1 cellular context compared by ENCODE assay signal in the genomic region with DNA sequence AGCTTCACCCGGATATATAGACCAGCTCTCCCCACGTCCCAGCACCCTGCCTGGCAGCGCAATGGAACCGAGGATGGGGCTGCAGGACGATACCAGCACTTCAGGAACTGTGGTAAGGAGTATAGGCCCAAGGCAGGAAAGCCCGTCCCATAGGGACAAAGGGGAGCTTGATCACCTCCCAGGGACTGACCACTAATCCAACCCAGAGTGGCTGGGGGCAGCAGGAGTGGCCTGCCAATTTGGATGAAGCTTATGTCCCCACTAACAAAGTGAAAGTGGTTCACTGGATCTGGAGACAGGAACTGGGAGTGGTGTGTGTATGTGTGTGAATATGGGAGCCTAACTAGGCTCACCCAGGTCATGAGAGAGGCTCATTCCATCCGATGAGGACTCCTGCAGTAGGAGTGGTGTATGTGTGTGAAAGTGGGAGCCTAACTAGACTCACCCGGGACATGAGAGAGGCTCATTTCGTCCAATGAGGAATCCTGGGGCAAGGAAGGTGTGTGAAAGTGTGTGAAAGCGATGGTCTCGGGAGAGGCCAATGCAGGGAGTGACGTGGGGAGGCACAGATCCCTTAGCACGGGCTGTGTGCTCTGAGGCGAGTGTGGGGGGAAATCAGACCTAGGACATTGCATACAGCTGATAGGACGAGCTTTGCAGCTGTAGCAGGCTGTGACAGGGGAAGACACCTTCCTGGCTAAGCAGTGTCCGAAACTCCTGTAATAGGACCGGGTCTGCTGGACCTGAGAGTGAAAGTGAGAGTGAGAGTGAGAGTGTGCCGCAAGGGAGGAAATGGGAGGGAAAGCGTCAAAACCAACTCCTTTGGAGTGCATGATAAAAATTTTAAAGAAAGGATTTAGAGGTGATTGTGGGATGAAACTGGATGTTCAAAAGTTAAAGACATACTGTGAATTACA.
TF ChIP-seq lines count a peak whose summit lies in the region.

No MANE protein-coding gene starts in this region.

TF ChIP-seq in HEK293, 187 proteins besides CTCF, POLR2A, EP300 and RAD21 (continued from another document and continues in another):
- TF ChIP-seq ZNF555 (tag by site-specific recombination; conservative IDR thresholded peaks at IDR 0.05) (no peak), ZNF23 (tag by site-specific recombination; IDR thresholded peaks at IDR 0.05; ENCODE audit: borderline replicate concordance) (no peak), ZNF19 (tag by site-specific recombination; IDR thresholded peaks at IDR 0.05; ENCODE audit: low read depth) (no peak), ZNF707 (tag by site-specific recombination; IDR thresholded peaks at IDR 0.05) (no peak), ZFP69B (tag by site-specific recombination; IDR thresholded peaks at IDR 0.05) (no peak), ZNF776 (tag by site-specific recombination; IDR thresholded peaks at IDR 0.05; ENCODE audit: borderline replicate concordance) (no peak), ZBTB20 (tag by site-specific recombination; IDR thresholded peaks at IDR 0.05) (peak; percentile 96), ZNF391 (tag by site-specific recombination; IDR thresholded peaks at IDR 0.05; ENCODE audit: borderline replicate concordance, low read depth) (no peak), ZNF529 (tag by site-specific recombination; IDR thresholded peaks at IDR 0.05; ENCODE audit: insufficient replicate concordance) (no peak), ZNF10 (tag by site-specific recombination; IDR thresholded peaks at IDR 0.05) (peak; percentile 66; the same call in 1 of the 2 replicates), ZEB2 (tag by site-specific recombination; IDR thresholded peaks at IDR 0.05) (0 out of 2 replicates have a peak, but pooled peaks have one; percentile 10), MYNN (tag by site-specific recombination; IDR thresholded peaks at IDR 0.05; ENCODE audit: borderline replicate concordance) (no peak), ZBTB17 (tag by site-specific recombination; IDR thresholded peaks at IDR 0.05) (peak; percentile 92), ZNF138 (tag by site-specific recombination; IDR thresholded peaks at IDR 0.05; ENCODE audit: borderline replicate concordance) (no peak), ZNF239 (tag by site-specific recombination; IDR thresholded peaks at IDR 0.05) (no peak), ZNF837 (tag by site-specific recombination; IDR thresholded peaks at IDR 0.05) (no peak), TCF7L2 (IDR thresholded peaks at IDR 0.05; ENCODE audit: borderline replicate concordance, low read depth, low read length) (no peak), ZNF501 (tag by site-specific recombination; IDR thresholded peaks at IDR 0.05) (peak; percentile 57; the same call in 1 of the 2 replicates), ZNF76 (tag by site-specific recombination; IDR thresholded peaks at IDR 0.05; ENCODE audit: borderline replicate concordance, low read depth) (peak; percentile 31; the same call in 1 of the 2 replicates), OVOL3 (tag by site-specific recombination; IDR thresholded peaks at IDR 0.05) (no peak), ZNF335 (tag by site-specific recombination; conservative IDR thresholded peaks at IDR 0.05) (peak; percentile 47; the same call in 1 of the 2 replicates), ZNF16 (tag by site-specific recombination; IDR thresholded peaks at IDR 0.05; ENCODE audit: low read depth) (peak; percentile 54), ZNF366 (tag by site-specific recombination; conservative IDR thresholded peaks at IDR 0.05) (peak; percentile 77), SP3 (tag by site-specific recombination; IDR thresholded peaks at IDR 0.05) (peak; percentile 25; the same call in 1 of the 2 replicates), ZNF2 (tag by site-specific recombination; IDR thresholded peaks at IDR 0.05) (peak; percentile 19; the same call in 1 of the 2 replicates), ZNF157 (tag by site-specific recombination; IDR thresholded peaks at IDR 0.05) (no peak), MZF1 (tag by site-specific recombination; IDR thresholded peaks at IDR 0.05; ENCODE audit: borderline replicate concordance) (peak; percentile 76)
- TF ChIP-seq, protein P1, sequence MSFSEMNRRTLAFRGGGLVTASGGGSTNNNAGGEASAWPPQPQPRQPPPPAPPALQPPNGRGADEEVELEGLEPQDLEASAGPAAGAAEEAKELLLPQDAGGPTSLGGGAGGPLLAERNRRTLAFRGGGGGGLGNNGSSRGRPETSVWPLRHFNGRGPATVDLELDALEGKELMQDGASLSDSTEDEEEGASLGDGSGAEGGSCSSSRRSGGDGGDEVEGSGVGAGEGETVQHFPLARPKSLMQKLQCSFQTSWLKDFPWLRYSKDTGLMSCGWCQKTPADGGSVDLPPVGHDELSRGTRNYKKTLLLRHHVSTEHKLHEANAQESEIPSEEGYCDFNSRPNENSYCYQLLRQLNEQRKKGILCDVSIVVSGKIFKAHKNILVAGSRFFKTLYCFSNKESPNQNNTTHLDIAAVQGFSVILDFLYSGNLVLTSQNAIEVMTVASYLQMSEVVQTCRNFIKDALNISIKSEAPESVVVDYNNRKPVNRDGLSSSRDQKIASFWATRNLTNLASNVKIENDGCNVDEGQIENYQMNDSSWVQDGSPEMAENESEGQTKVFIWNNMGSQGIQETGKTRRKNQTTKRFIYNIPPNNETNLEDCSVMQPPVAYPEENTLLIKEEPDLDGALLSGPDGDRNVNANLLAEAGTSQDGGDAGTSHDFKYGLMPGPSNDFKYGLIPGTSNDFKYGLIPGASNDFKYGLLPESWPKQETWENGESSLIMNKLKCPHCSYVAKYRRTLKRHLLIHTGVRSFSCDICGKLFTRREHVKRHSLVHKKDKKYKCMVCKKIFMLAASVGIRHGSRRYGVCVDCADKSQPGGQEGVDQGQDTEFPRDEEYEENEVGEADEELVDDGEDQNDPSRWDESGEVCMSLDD (tag by site-specific recombination; IDR thresholded peaks at IDR 0.05): 0 out of 2 replicates have a peak, but pooled peaks have one; percentile 44
- TF ChIP-seq, protein P2, sequence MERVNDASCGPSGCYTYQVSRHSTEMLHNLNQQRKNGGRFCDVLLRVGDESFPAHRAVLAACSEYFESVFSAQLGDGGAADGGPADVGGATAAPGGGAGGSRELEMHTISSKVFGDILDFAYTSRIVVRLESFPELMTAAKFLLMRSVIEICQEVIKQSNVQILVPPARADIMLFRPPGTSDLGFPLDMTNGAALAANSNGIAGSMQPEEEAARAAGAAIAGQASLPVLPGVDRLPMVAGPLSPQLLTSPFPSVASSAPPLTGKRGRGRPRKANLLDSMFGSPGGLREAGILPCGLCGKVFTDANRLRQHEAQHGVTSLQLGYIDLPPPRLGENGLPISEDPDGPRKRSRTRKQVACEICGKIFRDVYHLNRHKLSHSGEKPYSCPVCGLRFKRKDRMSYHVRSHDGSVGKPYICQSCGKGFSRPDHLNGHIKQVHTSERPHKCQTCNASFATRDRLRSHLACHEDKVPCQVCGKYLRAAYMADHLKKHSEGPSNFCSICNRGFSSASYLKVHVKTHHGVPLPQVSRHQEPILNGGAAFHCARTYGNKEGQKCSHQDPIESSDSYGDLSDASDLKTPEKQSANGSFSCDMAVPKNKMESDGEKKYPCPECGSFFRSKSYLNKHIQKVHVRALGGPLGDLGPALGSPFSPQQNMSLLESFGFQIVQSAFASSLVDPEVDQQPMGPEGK (tag by site-specific recombination; IDR thresholded peaks at IDR 0.05): peak; percentile 45; the same call in 1 of the 2 replicates
- TF ChIP-seq, protein P3, sequence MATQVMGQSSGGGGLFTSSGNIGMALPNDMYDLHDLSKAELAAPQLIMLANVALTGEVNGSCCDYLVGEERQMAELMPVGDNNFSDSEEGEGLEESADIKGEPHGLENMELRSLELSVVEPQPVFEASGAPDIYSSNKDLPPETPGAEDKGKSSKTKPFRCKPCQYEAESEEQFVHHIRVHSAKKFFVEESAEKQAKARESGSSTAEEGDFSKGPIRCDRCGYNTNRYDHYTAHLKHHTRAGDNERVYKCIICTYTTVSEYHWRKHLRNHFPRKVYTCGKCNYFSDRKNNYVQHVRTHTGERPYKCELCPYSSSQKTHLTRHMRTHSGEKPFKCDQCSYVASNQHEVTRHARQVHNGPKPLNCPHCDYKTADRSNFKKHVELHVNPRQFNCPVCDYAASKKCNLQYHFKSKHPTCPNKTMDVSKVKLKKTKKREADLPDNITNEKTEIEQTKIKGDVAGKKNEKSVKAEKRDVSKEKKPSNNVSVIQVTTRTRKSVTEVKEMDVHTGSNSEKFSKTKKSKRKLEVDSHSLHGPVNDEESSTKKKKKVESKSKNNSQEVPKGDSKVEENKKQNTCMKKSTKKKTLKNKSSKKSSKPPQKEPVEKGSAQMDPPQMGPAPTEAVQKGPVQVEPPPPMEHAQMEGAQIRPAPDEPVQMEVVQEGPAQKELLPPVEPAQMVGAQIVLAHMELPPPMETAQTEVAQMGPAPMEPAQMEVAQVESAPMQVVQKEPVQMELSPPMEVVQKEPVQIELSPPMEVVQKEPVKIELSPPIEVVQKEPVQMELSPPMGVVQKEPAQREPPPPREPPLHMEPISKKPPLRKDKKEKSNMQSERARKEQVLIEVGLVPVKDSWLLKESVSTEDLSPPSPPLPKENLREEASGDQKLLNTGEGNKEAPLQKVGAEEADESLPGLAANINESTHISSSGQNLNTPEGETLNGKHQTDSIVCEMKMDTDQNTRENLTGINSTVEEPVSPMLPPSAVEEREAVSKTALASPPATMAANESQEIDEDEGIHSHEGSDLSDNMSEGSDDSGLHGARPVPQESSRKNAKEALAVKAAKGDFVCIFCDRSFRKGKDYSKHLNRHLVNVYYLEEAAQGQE (tag by site-specific recombination; IDR thresholded peaks at IDR 0.05): peak; percentile 38; the same call in 1 of the 2 replicates
- TF ChIP-seq, protein P4, sequence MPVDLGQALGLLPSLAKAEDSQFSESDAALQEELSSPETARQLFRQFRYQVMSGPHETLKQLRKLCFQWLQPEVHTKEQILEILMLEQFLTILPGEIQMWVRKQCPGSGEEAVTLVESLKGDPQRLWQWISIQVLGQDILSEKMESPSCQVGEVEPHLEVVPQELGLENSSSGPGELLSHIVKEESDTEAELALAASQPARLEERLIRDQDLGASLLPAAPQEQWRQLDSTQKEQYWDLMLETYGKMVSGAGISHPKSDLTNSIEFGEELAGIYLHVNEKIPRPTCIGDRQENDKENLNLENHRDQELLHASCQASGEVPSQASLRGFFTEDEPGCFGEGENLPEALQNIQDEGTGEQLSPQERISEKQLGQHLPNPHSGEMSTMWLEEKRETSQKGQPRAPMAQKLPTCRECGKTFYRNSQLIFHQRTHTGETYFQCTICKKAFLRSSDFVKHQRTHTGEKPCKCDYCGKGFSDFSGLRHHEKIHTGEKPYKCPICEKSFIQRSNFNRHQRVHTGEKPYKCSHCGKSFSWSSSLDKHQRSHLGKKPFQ (tag by site-specific recombination; IDR thresholded peaks at IDR 0.05): peak; percentile 90
- TF ChIP-seq, protein P5, sequence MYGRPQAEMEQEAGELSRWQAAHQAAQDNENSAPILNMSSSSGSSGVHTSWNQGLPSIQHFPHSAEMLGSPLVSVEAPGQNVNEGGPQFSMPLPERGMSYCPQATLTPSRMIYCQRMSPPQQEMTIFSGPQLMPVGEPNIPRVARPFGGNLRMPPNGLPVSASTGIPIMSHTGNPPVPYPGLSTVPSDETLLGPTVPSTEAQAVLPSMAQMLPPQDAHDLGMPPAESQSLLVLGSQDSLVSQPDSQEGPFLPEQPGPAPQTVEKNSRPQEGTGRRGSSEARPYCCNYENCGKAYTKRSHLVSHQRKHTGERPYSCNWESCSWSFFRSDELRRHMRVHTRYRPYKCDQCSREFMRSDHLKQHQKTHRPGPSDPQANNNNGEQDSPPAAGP (tag by site-specific recombination; IDR thresholded peaks at IDR 0.05): no peak; the same call in 1 of the 2 replicates
- TF ChIP-seq, protein P6, sequence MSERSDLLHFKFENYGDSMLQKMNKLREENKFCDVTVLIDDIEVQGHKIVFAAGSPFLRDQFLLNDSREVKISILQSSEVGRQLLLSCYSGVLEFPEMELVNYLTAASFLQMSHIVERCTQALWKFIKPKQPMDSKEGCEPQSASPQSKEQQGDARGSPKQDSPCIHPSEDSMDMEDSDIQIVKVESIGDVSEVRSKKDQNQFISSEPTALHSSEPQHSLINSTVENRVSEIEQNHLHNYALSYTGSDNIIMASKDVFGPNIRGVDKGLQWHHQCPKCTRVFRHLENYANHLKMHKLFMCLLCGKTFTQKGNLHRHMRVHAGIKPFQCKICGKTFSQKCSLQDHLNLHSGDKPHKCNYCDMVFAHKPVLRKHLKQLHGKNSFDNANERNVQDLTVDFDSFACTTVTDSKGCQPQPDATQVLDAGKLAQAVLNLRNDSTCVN (tag by site-specific recombination; optimal IDR thresholded peaks at IDR 0.05): peak; percentile 17
- TF ChIP-seq, protein P7, sequence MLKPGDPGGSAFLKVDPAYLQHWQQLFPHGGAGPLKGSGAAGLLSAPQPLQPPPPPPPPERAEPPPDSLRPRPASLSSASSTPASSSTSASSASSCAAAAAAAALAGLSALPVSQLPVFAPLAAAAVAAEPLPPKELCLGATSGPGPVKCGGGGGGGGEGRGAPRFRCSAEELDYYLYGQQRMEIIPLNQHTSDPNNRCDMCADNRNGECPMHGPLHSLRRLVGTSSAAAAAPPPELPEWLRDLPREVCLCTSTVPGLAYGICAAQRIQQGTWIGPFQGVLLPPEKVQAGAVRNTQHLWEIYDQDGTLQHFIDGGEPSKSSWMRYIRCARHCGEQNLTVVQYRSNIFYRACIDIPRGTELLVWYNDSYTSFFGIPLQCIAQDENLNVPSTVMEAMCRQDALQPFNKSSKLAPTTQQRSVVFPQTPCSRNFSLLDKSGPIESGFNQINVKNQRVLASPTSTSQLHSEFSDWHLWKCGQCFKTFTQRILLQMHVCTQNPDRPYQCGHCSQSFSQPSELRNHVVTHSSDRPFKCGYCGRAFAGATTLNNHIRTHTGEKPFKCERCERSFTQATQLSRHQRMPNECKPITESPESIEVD (tag by site-specific recombination; IDR thresholded peaks at IDR 0.05): no peak
- TF ChIP-seq, protein P8, sequence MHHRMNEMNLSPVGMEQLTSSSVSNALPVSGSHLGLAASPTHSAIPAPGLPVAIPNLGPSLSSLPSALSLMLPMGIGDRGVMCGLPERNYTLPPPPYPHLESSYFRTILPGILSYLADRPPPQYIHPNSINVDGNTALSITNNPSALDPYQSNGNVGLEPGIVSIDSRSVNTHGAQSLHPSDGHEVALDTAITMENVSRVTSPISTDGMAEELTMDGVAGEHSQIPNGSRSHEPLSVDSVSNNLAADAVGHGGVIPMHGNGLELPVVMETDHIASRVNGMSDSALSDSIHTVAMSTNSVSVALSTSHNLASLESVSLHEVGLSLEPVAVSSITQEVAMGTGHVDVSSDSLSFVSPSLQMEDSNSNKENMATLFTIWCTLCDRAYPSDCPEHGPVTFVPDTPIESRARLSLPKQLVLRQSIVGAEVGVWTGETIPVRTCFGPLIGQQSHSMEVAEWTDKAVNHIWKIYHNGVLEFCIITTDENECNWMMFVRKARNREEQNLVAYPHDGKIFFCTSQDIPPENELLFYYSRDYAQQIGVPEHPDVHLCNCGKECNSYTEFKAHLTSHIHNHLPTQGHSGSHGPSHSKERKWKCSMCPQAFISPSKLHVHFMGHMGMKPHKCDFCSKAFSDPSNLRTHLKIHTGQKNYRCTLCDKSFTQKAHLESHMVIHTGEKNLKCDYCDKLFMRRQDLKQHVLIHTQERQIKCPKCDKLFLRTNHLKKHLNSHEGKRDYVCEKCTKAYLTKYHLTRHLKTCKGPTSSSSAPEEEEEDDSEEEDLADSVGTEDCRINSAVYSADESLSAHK (tag by site-specific recombination; IDR thresholded peaks at IDR 0.05): peak; percentile 23; the same call in 1 of the 2 replicates
